14 cellular contexts compared by ENCODE assay signal in the genomic region with DNA sequence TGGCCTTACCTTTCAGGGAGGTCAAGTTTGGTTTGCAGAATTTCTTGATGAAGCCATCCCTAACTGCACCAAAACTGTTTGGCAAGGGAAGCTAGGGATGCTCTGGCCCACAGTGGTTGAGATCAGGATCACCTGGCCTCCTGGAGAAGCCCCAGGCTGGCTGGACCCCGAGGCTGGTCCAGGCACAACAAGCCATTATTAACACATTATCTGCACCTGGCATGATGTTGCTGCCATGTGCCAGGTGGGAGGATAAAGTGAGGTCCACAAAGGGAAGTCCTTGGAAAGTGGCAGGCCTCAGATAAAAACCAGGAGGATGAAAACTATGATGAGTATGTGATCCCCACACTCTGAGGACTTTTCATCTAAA.
"Had no signal": no experiment of that assay in that cellular context is flagged by ENCODE, and none has a peak within 500 bp of the region (broad histone marks: within the 10 kb centered on the region; RNA-seq: fewer than 3 reads in every experiment).

No MANE protein-coding gene starts in this region.

- H3K36me3 ChIP-seq: left lung, ovary, stomach had no signal

- H3K9me3 ChIP-seq: left lung, ovary, stomach, tibial nerve had no signal

- H3K4me3 ChIP-seq: left lung, ovary, stomach, tibial nerve had no signal

- DNase-seq: activated CD4-positive, alpha-beta T cell treated with anti-CD3 and anti-CD28 coated beads, Interleukin-2, amount 50 U/mL, for 4 hours; activated CD4-positive, CD25-positive, alpha-beta regulatory T cell treated with anti-CD3 and anti-CD28 coated beads, Interleukin-2, amount 50 U/mL, for 72 hours; activated CD8-positive, alpha-beta memory T cell treated with anti-CD3 and anti-CD28 coated beads, Interleukin-2, amount 10 ng/mL, durations not matched to agents 7 days and 5 days; activated effector memory CD4-positive, alpha-beta T cell treated with Interleukin-2 at 50 U/mL for 16 hours; activated T-cell treated with anti-CD3 and anti-CD28 coated beads, Interleukin-2, amount 50 U/mL, for 24 hours; foreskin melanocyte; stimulated activated CD4-positive, alpha-beta T cell treated with anti-CD3 and anti-CD28 coated beads, Interleukin-15, amount 100 ng/mL, for 24 hours; stimulated activated CD4-positive, alpha-beta T cell treated with anti-CD3 and anti-CD28 coated beads, Interleukin-4, amount 100 ng/mL, for 24 hours; stomach; SW 1271; T-helper 9 cell had no signal

- H3K27ac ChIP-seq: left lung, ovary, stomach had no signal

- H3K27me3 ChIP-seq: left lung, ovary, stomach, tibial nerve had no signal
